Comparison of ENCODE assay signal across 17 cellular contexts in genomic region chr15:92747047-92747446, GRCh38.
DNase-seq lines count a peak whose midpoint lies in the region; ATAC-seq, FAIRE-seq and TF ChIP-seq lines count a peak whose summit lies in the region.
"Had no signal": no experiment of that assay in that cellular context is flagged by ENCODE, and none has a peak within 500 bp of the region (broad histone marks: within the 10 kb centered on the region; RNA-seq: fewer than 3 reads in every experiment).

No MANE protein-coding gene starts in this region.

- H3K23me2 ChIP-seq in H1 (ENCODE audit: low read depth, low read length) = no peaks in the 10 kb centered on the region

- no peaks in the 10 kb centered on the region for H3K27me3 ChIP-seq in H1 (replicated peaks in 1 of 4; ENCODE audit: control insufficient read depth in 3 of 4, extremely low read depth in 1 of 4, insufficient read depth in 3 of 4, low read length in 3 of 4)
- H3K27me3 ChIP-seq: BLaER1 had no signal

- no peaks in the 10 kb centered on the region for H3K36me3 ChIP-seq in H1 (ENCODE audit: control insufficient read depth in 2 of 4, insufficient read depth in 4 of 4, low read length in 3 of 4)
- H3K36me3 ChIP-seq: BLaER1 had no signal

- no peak overlapping the region for H2BK5ac ChIP-seq in H1 (ENCODE audit: low read depth, low read length)

- H3K4me3 ChIP-seq in H1 (ENCODE audit: extremely low read depth in 1 of 4, insufficient read depth in 2 of 4, low read depth in 3 of 4, low read length in 4 of 4) = no peak overlapping the region
- H3K4me3 ChIP-seq: BLaER1 had no signal

- H3K9ac ChIP-seq in H1 (replicated peaks in 1 of 4; ENCODE audit: extremely low read depth in 1 of 4, low read depth in 3 of 4, low read length in 3 of 4) = no peak overlapping the region
- H3K9ac ChIP-seq: BLaER1 had no signal

- no peak overlapping the region for H4K91ac ChIP-seq in H1 (replicated peaks; ENCODE audit: insufficient read length, low read length)

- H4K20me1 ChIP-seq in H1 (replicated peaks in 1 of 2; ENCODE audit: control insufficient read depth in 1 of 2, insufficient read depth in 2 of 2, low read length in 2 of 2) = no peaks in the 10 kb centered on the region
- H4K20me1 ChIP-seq: BLaER1 had no signal

- H3K79me1 ChIP-seq in H1 (ENCODE audit: low read depth, low read length) = no peaks in the 10 kb centered on the region

- H3K18ac ChIP-seq in H1 (ENCODE audit: extremely low read depth, low read length) = no peak overlapping the region

- no peak overlapping the region for H3K56ac ChIP-seq in H1 (replicated peaks; ENCODE audit: insufficient read length, low read depth, low read length)

- H3K27ac ChIP-seq in H1 (ENCODE audit: low read depth, low read length) = no peak overlapping the region
- H3K27ac ChIP-seq: BLaER1 had no signal

- TF ChIP-seq CTCF in H1 (IDR thresholded peaks at IDR 0.05; ENCODE audit: control extremely low read depth in 1 of 3, insufficient read depth in 1 of 3, low read depth in 1 of 3, low read length in 3 of 3) = peak; percentile 10 to 29 (median 12); a peak in 3 of 4 replicates

- no peak overlapping the region for H2AK5ac ChIP-seq in H1 (ENCODE audit: low read depth, low read length)

- no peak overlapping the region for H3K14ac ChIP-seq in H1 (ENCODE audit: insufficient read length)

- peak in 1 of 2 experiments; percentile 13; a peak in 1 of 4 replicates for TF ChIP-seq RAD21 in H1 (IDR thresholded peaks at IDR 0.05 in 1 of 2, conservative IDR thresholded peaks at IDR 0.05 in 1 of 2; ENCODE audit: low read depth in 2 of 2, low read length in 2 of 2)

- WGBS in H1 (ENCODE audit: extremely low coverage in 1 of 2, insufficient coverage in 1 of 2, insufficient read length in 1 of 2, insufficient replicate concordance in 2 of 2, low coverage in 1 of 2, low lambda C conversion rate in 2 of 2, missing lambda C conversion rate in 1 of 2), 2 experiments = 83% methylated on average over 3 of the region's 3 CpGs; no CpG with 5 or more reads in 1 of the 2 experiments

- H2BK120ac ChIP-seq in H1 (replicated peaks; ENCODE audit: low read depth, low read length) = no peak overlapping the region

- no peak overlapping the region for H2BK12ac ChIP-seq in H1 (ENCODE audit: low read depth, low read length)

- no peak overlapping the region for H3K23ac ChIP-seq in H1 (ENCODE audit: insufficient read length)

- no peak overlapping the region for H3K4ac ChIP-seq in H1 (replicated peaks; ENCODE audit: insufficient read length, low read depth, low read length)

- H3K79me2 ChIP-seq in H1 (ENCODE audit: control insufficient read depth in 1 of 2, insufficient read depth in 2 of 2, low read length in 2 of 2) = no peaks in the 10 kb centered on the region

- FAIRE-seq in H1 (lab: Jason Lieb, UNC) = no peak
- FAIRE-seq: HepG2 had no signal

- H4K8ac ChIP-seq in H1 (ENCODE audit: extremely low read depth, insufficient read depth, low read length) = no peak overlapping the region

- POLR2A ChIA-PET in H1 (lab: Charles Lee; ENCODE audit: partially characterized antibody) = no interaction called here

- H2BK20ac ChIP-seq in H1 (ENCODE audit: low read length) = no peak overlapping the region

- H3K9me3 ChIP-seq in H1 (ENCODE audit: insufficient read depth in 2 of 2, low read depth in 1 of 2, low read length in 1 of 2) = no peaks in the 10 kb centered on the region

- no peak for TF ChIP-seq POLR2A in H1 (IDR thresholded peaks at IDR 0.05; ENCODE audit: control extremely low read depth in 1 of 2, low read depth in 2 of 2, low read length in 2 of 2)

- no peak overlapping the region for H2AFZ ChIP-seq in H1 (ENCODE audit: low read length)

- ATAC-seq in GM21528 (IDR thresholded peaks at IDR 0.05; ENCODE audit: low FRiP score, unreplicated experiment) = no peak
- ATAC-seq: HepG2, SK-N-SH treated with all-trans-retinoic acid at 6 μM for 48 hours had no signal

- H4K5ac ChIP-seq in H1 (ENCODE audit: insufficient read length, low read depth, low read length) = no peak overlapping the region

- no peak overlapping the region for H2BK15ac ChIP-seq in H1 (ENCODE audit: low read length)

- DNase-seq in H4 (ENCODE audit: low spot score) = peak; percentile 12
- peak; percentile 12 for DNase-seq in M059J (ENCODE audit: low read depth)
- DNase-seq in H1 (ENCODE audit: low read depth in 1 of 2, low spot score in 2 of 2) = no peak
- DNase-seq in UCSD-AML1 (lab: John Stamatoyannopoulos, UW; ENCODE audit: unreplicated experiment) = no peak
- no peak for DNase-seq in GOT3 (lab: John Stamatoyannopoulos, UW)
- DNase-seq in NCI-H1436 (lab: John Stamatoyannopoulos, UW) = no peak
- DNase-seq: CD8-positive, alpha-beta memory T cell; Karpas-422; MV-4-11; NCI-H1417 treated with DMSO at 0.1 percent for 48 hours; NCI-H2227 treated with DMSO at 0.1 percent for 48 hours; NCI-H526 treated with DMSO at 0.1 percent for 48 hours; OCI-M1 had no signal

- H3K4me2 ChIP-seq in H1 (ENCODE audit: insufficient read depth in 1 of 2, low read depth in 2 of 2, low read length in 2 of 2) = no peak overlapping the region
- H3K4me2 ChIP-seq: BLaER1 had no signal

- H3K4me1 ChIP-seq in H1 (replicated peaks in 1 of 4; ENCODE audit: control insufficient read depth in 3 of 4, insufficient read depth in 4 of 4, low read length in 3 of 4) = peaks cover 5 to 9% (median 7%) of the 10 kb centered on the region in 4 experiments; a peak in 6 of 7 replicates
- H3K4me1 ChIP-seq: BLaER1 had no signal

- TF ChIP-seq EP300 in H1 (IDR thresholded peaks at IDR 0.05; ENCODE audit: borderline replicate concordance in 1 of 2, low read depth in 2 of 2, low read length in 2 of 2) = no peak

- CTCF ChIA-PET in H1 (lab: Charles Lee; ENCODE audit: partially characterized antibody) = no interaction called here

TF ChIP-seq in H1, 55 proteins besides CTCF, POLR2A, EP300 and RAD21:
- TF ChIP-seq EZH2 (IDR thresholded peaks at IDR 0.05; ENCODE audit: low read depth, low read length, severe bottlenecking) = no peak
- no peak for TF ChIP-seq RNF2 (IDR thresholded peaks at IDR 0.05; ENCODE audit: borderline replicate concordance, low read depth, low read length, missing control alignments, poor library complexity, severe bottlenecking)
- TF ChIP-seq CEBPB (IDR thresholded peaks at IDR 0.05; ENCODE audit: low read depth, low read length) = no peak
- TF ChIP-seq RBBP5 (IDR thresholded peaks at IDR 0.05; ENCODE audit: borderline replicate concordance, low read depth, low read length) = no peak
- TF ChIP-seq POU5F1 (IDR thresholded peaks at IDR 0.05; ENCODE audit: low read depth, low read length) = no peak
- TF ChIP-seq CBX5 (IDR thresholded peaks at IDR 0.05; ENCODE audit: low read depth, low read length) = no peak

Comparison
In these comparisons a context has a peak if more than half of its experiments do, and no peak if none do; other contexts are left out.
1. DNase-seq: peak in H4 (single experiment) and M059J (single experiment); none in H1 (0 of 2), UCSD-AML1 (single experiment), GOT3 (single experiment) and NCI-H1436 (single experiment).